In the genomic region with DNA sequence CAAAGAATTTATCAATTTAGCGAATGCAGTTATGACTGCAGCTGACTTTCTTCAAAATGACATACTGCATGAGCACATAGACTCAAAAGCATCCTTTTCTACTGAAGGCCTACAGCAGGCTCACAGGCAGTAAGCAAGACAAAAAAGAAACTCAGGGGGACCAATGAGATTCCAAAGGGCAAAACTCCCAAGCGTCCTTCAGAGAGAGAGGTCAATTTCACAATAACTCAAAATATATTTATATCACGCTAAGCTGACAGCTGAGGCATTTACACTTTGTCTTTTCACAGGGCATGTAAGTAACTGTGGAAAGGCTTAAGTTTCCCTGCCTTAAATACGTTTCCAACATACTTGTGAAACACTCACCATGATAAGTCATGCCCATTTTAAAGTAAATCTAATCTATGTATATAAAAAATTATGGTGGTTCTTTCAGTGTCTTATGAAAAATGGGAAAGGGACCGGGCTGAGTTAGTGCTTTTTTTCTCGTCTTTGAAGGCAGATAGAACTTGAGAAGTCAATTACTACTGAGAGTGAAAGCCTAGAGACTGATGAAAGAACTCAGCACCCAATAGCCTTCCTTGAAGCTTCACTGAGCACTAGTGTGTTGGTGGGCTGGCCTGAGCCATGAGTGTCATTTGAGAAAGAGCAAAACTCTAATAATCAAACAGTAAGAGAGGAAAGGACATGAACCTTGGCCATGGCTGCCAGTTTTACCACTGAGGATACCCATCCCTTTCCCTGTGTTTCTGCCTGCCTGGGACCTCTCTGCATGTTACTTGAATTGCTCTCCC, we compare ENCODE assay signal across 13 cellular contexts.
"Had no signal": no experiment of that assay in that cellular context is flagged by ENCODE, and none has a peak within 500 bp of the region (broad histone marks: within the 10 kb centered on the region; RNA-seq: fewer than 3 reads in every experiment).

No MANE protein-coding gene starts in this region.

- H3K27me3 ChIP-seq: right lobe of liver, testis, uterus had no signal

- H3K4me1 ChIP-seq: right lobe of liver, uterus had no signal

- DNase-seq: activated CD4-positive, alpha-beta T cell treated with anti-CD3 and anti-CD28 coated beads, Interleukin-2, amount 50 U/mL, for 1 hour; activated naive CD4-positive, alpha-beta T cell treated with anti-CD3 and anti-CD28 coated beads for 36 hours; activated T-cell treated with anti-CD3 and anti-CD28 coated beads for 4 hours; central memory CD4-positive, alpha-beta T cell; immature natural killer cell; posterior cingulate gyrus; right lobe of liver; stimulated activated CD4-positive, alpha-beta T cell treated with anti-CD3 and anti-CD28 coated beads, Interleukin-4, amount 100 ng/mL, for 4 hours; stimulated activated naive CD8-positive, alpha-beta T cell treated with anti-CD3 and anti-CD28 coated beads, Interleukin-15, amount 100 ng/mL, for 72 hours; testis; uterus had no signal

- ATAC-seq: activated T-helper 17 cell treated with anti-CD3 and anti-CD28 coated beads, Interleukin-2, amount 50 U/mL, for 72 hours; left lobe of liver; right lobe of liver; stimulated activated naive CD8-positive, alpha-beta T cell treated with anti-CD3 and anti-CD28 coated beads, Interleukin-15, amount 100 ng/mL, for 72 hours had no signal

- H3K4me3 ChIP-seq: right lobe of liver, testis, uterus had no signal

- H3K27ac ChIP-seq: right lobe of liver, testis, uterus had no signal

- H3K9me3 ChIP-seq: right lobe of liver, testis, uterus had no signal

- H3K36me3 ChIP-seq: right lobe of liver, uterus had no signal
